ENCODE assay signal across 8 cellular contexts in the genomic region with DNA sequence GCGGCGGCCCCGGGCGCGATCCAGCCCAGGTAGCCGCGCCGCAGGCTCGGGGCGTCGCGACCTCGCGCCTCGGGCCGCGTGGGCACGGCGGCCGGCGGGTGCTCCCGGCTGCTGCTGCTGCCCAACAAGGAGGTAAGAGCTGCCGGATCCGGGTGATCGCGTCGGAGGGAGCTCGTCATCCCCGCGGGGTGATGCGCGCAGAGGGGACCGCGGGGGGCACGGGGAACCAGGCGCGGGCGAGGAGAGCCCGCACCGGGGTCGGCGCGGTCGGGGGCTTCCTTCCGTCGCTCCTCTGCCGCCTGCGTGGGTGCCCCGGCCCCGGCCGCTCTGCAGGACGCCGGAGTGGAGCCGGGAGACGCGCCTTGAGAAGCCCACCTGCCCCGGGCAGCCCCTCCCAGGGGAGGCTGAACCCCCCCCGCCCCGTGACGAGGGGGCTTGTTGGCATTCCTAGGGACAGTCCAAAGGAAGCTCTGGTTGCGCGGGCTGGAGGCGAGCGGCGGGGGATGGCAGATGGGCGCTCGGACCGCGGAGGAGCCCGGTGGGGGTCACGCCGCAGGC.
A peak's percentile ranks its signal among the peaks of the same experiment; 100 is the strongest.
DNase-seq lines count a peak whose midpoint lies in the region; ATAC-seq, FAIRE-seq and TF ChIP-seq lines count a peak whose summit lies in the region.

No MANE protein-coding gene starts in this region.

- peak overlapping the region; percentile 90 for H3K4me2 ChIP-seq in astrocyte (ENCODE audit: low read length)

- peaks cover 40% of the 10 kb centered on the region for H3K79me2 ChIP-seq in astrocyte (ENCODE audit: insufficient read depth, low read length)

- H3K27me3 Mint-ChIP-seq in astrocyte (ENCODE audit: low read depth, unreplicated experiment) (no peaks in the 10 kb centered on the region), immature natural killer cell (ENCODE audit: low read depth in 3 of 3) (peaks cover 2 to 8% (median 5%) of the 10 kb centered on the region in 3 donors)
- no peaks in the 10 kb centered on the region for H3K27me3 Mint-ChIP-seq in stimulated activated naive CD8-positive, alpha-beta T cell treated with anti-CD3 and anti-CD28 coated beads, Interleukin-15, Interleukin-2, amounts not matched to agents 100 ng/mL and 50 ng/mL, for 24 hours

- FAIRE-seq in astrocyte (lab: Jason Lieb, UNC) = no peak

- peaks cover 33% of the 10 kb centered on the region for H4K20me1 ChIP-seq in astrocyte (ENCODE audit: insufficient read depth, low read length)

- H3K27me3 ChIP-seq in AG04450 (ENCODE audit: control insufficient read depth, insufficient read depth, low read length) (no peaks in the 10 kb centered on the region), astrocyte (ENCODE audit: insufficient read depth, low read length) (no peaks in the 10 kb centered on the region)

- TF ChIP-seq CTCF in AG04450 (IDR thresholded peaks at IDR 0.05; ENCODE audit: low read depth, low read length) (no peak), astrocyte (IDR thresholded peaks at IDR 0.05; ENCODE audit: insufficient read depth, low read depth, low read length) (no peak)

- peak overlapping the region; percentile 82 for H3K9ac ChIP-seq in astrocyte (ENCODE audit: low read length)

- H3K4me3 Mint-ChIP-seq in astrocyte (ENCODE audit: unreplicated experiment) = peak overlapping the region; percentile 69
- H3K4me3 Mint-ChIP-seq in immature natural killer cell = peak overlapping the region in 4 of 5 donors; percentile 38 to 85 (median 72)
- H3K4me3 Mint-ChIP-seq in stimulated activated naive CD8-positive, alpha-beta T cell treated with anti-CD3 and anti-CD28 coated beads, Interleukin-15, Interleukin-2, amounts not matched to agents 100 ng/mL and 50 ng/mL, for 24 hours = peak overlapping the region; percentile 93

- no peaks in the 10 kb centered on the region; the same call in 1 of the 2 replicates for H3K9me3 ChIP-seq in AG04450 (ENCODE audit: control insufficient read depth, insufficient read depth, low read length)
- no peaks in the 10 kb centered on the region for H3K9me3 ChIP-seq in astrocyte (ENCODE audit: insufficient read depth, low read depth, low read length)

- no peak for DNase-seq in AG04450 (ENCODE audit: low read depth, low spot score)
- DNase-seq in Jurkat, Clone E6-1 (ENCODE audit: low read depth, low spot score) = no peak
- DNase-seq in astrocyte (ENCODE audit: low read depth) = no peak
- no peak for DNase-seq in immature natural killer cell
- DNase-seq in kidney glomerular epithelial cell (lab: John Stamatoyannopoulos, UW) = no peak
- no peak for DNase-seq in A172 (ENCODE audit: low spot score)

- H3K9me3 Mint-ChIP-seq in astrocyte (ENCODE audit: unreplicated experiment) = no peaks in the 10 kb centered on the region
- no peaks in the 10 kb centered on the region for H3K9me3 Mint-ChIP-seq in immature natural killer cell
- H3K9me3 Mint-ChIP-seq in stimulated activated naive CD8-positive, alpha-beta T cell treated with anti-CD3 and anti-CD28 coated beads, Interleukin-15, Interleukin-2, amounts not matched to agents 100 ng/mL and 50 ng/mL, for 24 hours = no peaks in the 10 kb centered on the region

- H3K4me1 Mint-ChIP-seq in astrocyte (ENCODE audit: low read depth, unreplicated experiment) (peaks cover 29% of the 10 kb centered on the region), immature natural killer cell (peaks cover 44 to 58% of the 10 kb centered on the region in 2 donors)
- peaks cover 54% of the 10 kb centered on the region for H3K4me1 Mint-ChIP-seq in stimulated activated naive CD8-positive, alpha-beta T cell treated with anti-CD3 and anti-CD28 coated beads, Interleukin-15, Interleukin-2, amounts not matched to agents 100 ng/mL and 50 ng/mL, for 24 hours (ENCODE audit: low read depth)

- peaks cover 17% of the 10 kb centered on the region for H3K4me1 ChIP-seq in astrocyte (ENCODE audit: insufficient read depth, low read length)

- peak overlapping the region; percentile 75 for H3K4me3 ChIP-seq in AG04450 (ENCODE audit: low read depth, low read length)
- peak overlapping the region; percentile 73 for H3K4me3 ChIP-seq in Jurkat, Clone E6-1 (ENCODE audit: low read length)
- H3K4me3 ChIP-seq in astrocyte (ENCODE audit: insufficient read depth, low read depth, low read length) = peak overlapping the region; percentile 78

- H2AFZ ChIP-seq in astrocyte (ENCODE audit: low read depth, low read length) = peak overlapping the region; percentile 73

- peak; percentile 2 for ATAC-seq in GM21390 (IDR thresholded peaks at IDR 0.05; ENCODE audit: unreplicated experiment)

- CTCF ChIA-PET in AG04450 (lab: Charles Lee) = interaction anchor here (0.9 to 6.8 kb wide), 5 partner anchors 124 to 332 kb away, joined by 4 to 91 read pairs (median 50); no protein-coding TSS in a partner anchor

- POLR2A ChIA-PET in AG04450 (lab: Yijun Ruan, JAX) = interaction anchor here (0.6 to 1.9 kb wide), 8 partner anchors 32 to 292 kb away, joined by 3 to 19 read pairs (median 4); no protein-coding TSS in a partner anchor

- H3K27ac Mint-ChIP-seq in astrocyte (ENCODE audit: unreplicated experiment) (no peak overlapping the region), immature natural killer cell (peak overlapping the region in 1 of 6 donors; percentile 77)
- H3K27ac Mint-ChIP-seq in stimulated activated naive CD8-positive, alpha-beta T cell treated with anti-CD3 and anti-CD28 coated beads, Interleukin-15, Interleukin-2, amounts not matched to agents 100 ng/mL and 50 ng/mL, for 24 hours = no peak overlapping the region

- H3K36me3 Mint-ChIP-seq in astrocyte (ENCODE audit: low read depth, unreplicated experiment) = no peaks in the 10 kb centered on the region
- no peaks in the 10 kb centered on the region for H3K36me3 Mint-ChIP-seq in immature natural killer cell
- no peaks in the 10 kb centered on the region for H3K36me3 Mint-ChIP-seq in stimulated activated naive CD8-positive, alpha-beta T cell treated with anti-CD3 and anti-CD28 coated beads, Interleukin-15, Interleukin-2, amounts not matched to agents 100 ng/mL and 50 ng/mL, for 24 hours (ENCODE audit: low read depth)

- H3K36me3 ChIP-seq in astrocyte (ENCODE audit: insufficient read depth, low read length) = no peaks in the 10 kb centered on the region

- H3K27ac ChIP-seq in AG04450 (ENCODE audit: low read depth, low read length) = peak overlapping the region; percentile 31
- H3K27ac ChIP-seq in astrocyte (ENCODE audit: low read depth, low read length) = peak overlapping the region; percentile 50
